Comparison of ENCODE assay signal across 1 cellular context in genomic region chr9:129611302-129611800, GRCh38.
TF ChIP-seq lines count a peak whose summit lies in the region.

No MANE protein-coding gene starts in this region.

TF ChIP-seq in H1, 55 proteins besides CTCF, POLR2A, EP300 and RAD21:
- TF ChIP-seq CEBPB (IDR thresholded peaks at IDR 0.05; ENCODE audit: low read depth, low read length): no peak
- TF ChIP-seq TCF12 (IDR thresholded peaks at IDR 0.05; ENCODE audit: low read depth, low read length): no peak
- TF ChIP-seq CHD1 (IDR thresholded peaks at IDR 0.05; ENCODE audit: low read depth, low read length): no peak
